8 cellular contexts compared by ENCODE assay signal in genomic region chrX:102712967-102713677, GRCh38. TPM values are rescaled to one million over a fixed set of nuclear protein-coding genes. Genes with fewer than 3 reads are reported as not detected.
DNase-seq lines count a peak whose midpoint lies in the region; ATAC-seq and TF ChIP-seq lines count a peak whose summit lies in the region.

No MANE protein-coding gene starts in this region.

- peak; percentile 88 for ATAC-seq in HCT116
- peak; percentile 79 to 83 for ATAC-seq in gastrocnemius medialis
- no peak for ATAC-seq in GM18519 (IDR thresholded peaks at IDR 0.05; ENCODE audit: low FRiP score, unreplicated experiment)

- H3K27ac ChIP-seq in HCT116 (ENCODE audit: low read depth, low read length) (no peak overlapping the region; the same call in 1 of the 2 replicates), PC-9 (no peak overlapping the region), gastrocnemius medialis (peak overlapping the region; percentile 61 to 77 (median 68))

- CTCF ChIA-PET in HCT116 (lab: Charles Lee) (no interaction called here), PC-9 (lab: Charles Lee) (no interaction called here)

- H3K9me3 Mint-ChIP-seq in CD14-positive monocyte (peaks cover 0 to 18% (median 3%) of the 10 kb centered on the region in 7 donors), chondrocyte (ENCODE audit: low read depth) (peaks cover 10% of the 10 kb centered on the region)

- TF ChIP-seq POLR2A in HCT116 (IDR thresholded peaks at IDR 0.05; ENCODE audit: borderline replicate concordance, extremely low read depth, insufficient read depth, insufficient read length) (no peak), gastrocnemius medialis (IDR thresholded peaks at IDR 0.05) (no peak)

- no peaks in the 10 kb centered on the region for H4K20me1 ChIP-seq in HCT116 (ENCODE audit: insufficient read depth)
- no peaks in the 10 kb centered on the region for H4K20me1 ChIP-seq in PC-9 (ENCODE audit: insufficient read depth)

- H3K79me2 ChIP-seq in HCT116 (ENCODE audit: insufficient read depth, low read length) (no peaks in the 10 kb centered on the region), PC-9 (ENCODE audit: low read depth) (no peaks in the 10 kb centered on the region)

- H3K4me1 Mint-ChIP-seq in CD14-positive monocyte, result peaks cover 7% of the 10 kb centered on the region
- H3K4me1 Mint-ChIP-seq in chondrocyte (ENCODE audit: low read depth), result peaks cover 4% of the 10 kb centered on the region

- H3K36me3 ChIP-seq in HCT116 (ENCODE audit: control insufficient read depth in 1 of 2, insufficient read depth in 2 of 2, low read length in 2 of 2) (no peaks in the 10 kb centered on the region), PC-9 (ENCODE audit: low read depth) (no peaks in the 10 kb centered on the region), gastrocnemius medialis (no peaks in the 10 kb centered on the region)

- H3K4me3 ChIP-seq in HCT116 (replicated peaks in 1 of 2; ENCODE audit: low read depth in 1 of 2, low read length in 2 of 2) (peak overlapping the region; percentile 40 to 56), PC-9 (peak overlapping the region; percentile 65), gastrocnemius medialis (peak overlapping the region; percentile 58 to 69 (median 60))

- H3K9me3 ChIP-seq in HCT116 (ENCODE audit: control insufficient read depth in 1 of 2, insufficient read depth in 1 of 2, low read depth in 1 of 2, low read length in 2 of 2) (no peaks in the 10 kb centered on the region), PC-9 (ENCODE audit: insufficient read depth, low read depth) (no peaks in the 10 kb centered on the region), gastrocnemius medialis (no peaks in the 10 kb centered on the region)

- no peaks in the 10 kb centered on the region for H3K4me1 ChIP-seq in HCT116 (ENCODE audit: control insufficient read depth in 1 of 2, insufficient read depth in 2 of 2, low read length in 2 of 2)
- no peaks in the 10 kb centered on the region for H3K4me1 ChIP-seq in PC-9 (replicated peaks; ENCODE audit: insufficient read depth)
- H3K4me1 ChIP-seq in gastrocnemius medialis, result no peaks in the 10 kb centered on the region

- intact Hi-C loops in CD14-positive monocyte (cut with micrococcal nuclease) (no loop called here), HCT116 (cut with micrococcal nuclease) (no loop called here), PC-9 (cut with micrococcal nuclease; ENCODE audit: unreplicated experiment) (no loop called here), gastrocnemius medialis (cut with DNase I; ENCODE audit: low total_unique reads) (loop anchor here (5.0 to 10.0 kb wide), 2 partner anchors 111 to 198 kb away; partner anchors contain the start of gene TMSB15A)

- RAD21 ChIA-PET in HCT116 (lab: Charles Lee; ENCODE audit: low non-redundant PET in 1 of 2, low total read pairs in 2 of 2, uncharacterized antibody in 2 of 2, unreplicated experiment in 2 of 2), result no interaction called here

- no TSS peak for BruUV-seq in HCT116 (replicated peaks; lab: Mats Ljungman, UMichigan)
- no TSS peak for BruUV-seq in PC-9 (replicated peaks; lab: Mats Ljungman, UMichigan)

- peaks cover 25 to 41% (median 32%) of the 10 kb centered on the region in 3 donors for H3K27me3 Mint-ChIP-seq in CD14-positive monocyte (ENCODE audit: low read depth in 3 of 3)
- no peaks in the 10 kb centered on the region for H3K27me3 Mint-ChIP-seq in chondrocyte (ENCODE audit: low read depth)

- POLR2A ChIA-PET in HCT116 (lab: Charles Lee) (no interaction called here), PC-9 (lab: Charles Lee; ENCODE audit: unreplicated experiment) (no interaction called here)

- H2AFZ ChIP-seq in HCT116 (ENCODE audit: low read depth, low read length, poor library complexity, severe bottlenecking) (no peak overlapping the region), PC-9 (peak overlapping the region; percentile 86)

- peak; percentile 39 for TF ChIP-seq CTCF in CD14-positive monocyte (IDR thresholded peaks at IDR 0.05)
- peak in 2 of 3 experiments; percentile 49 to 51; a peak in 4 of 6 replicates for TF ChIP-seq CTCF in HCT116 (IDR thresholded peaks at IDR 0.05 in 2 of 3, conservative IDR thresholded peaks at IDR 0.05 in 1 of 3; ENCODE audit: borderline replicate concordance in 1 of 3, insufficient read depth in 1 of 3, low read depth in 2 of 3, low read length in 2 of 3)
- TF ChIP-seq CTCF in PC-9 (conservative IDR thresholded peaks at IDR 0.05), result peak; percentile 69
- TF ChIP-seq CTCF in chondrocyte (IDR thresholded peaks at IDR 0.05), result peak; percentile 79
- peak; percentile 20 to 55 (median 44) for TF ChIP-seq CTCF in gastrocnemius medialis (IDR thresholded peaks at IDR 0.05 in 4 of 5, conservative IDR thresholded peaks at IDR 0.05 in 1 of 5)

- no peak for TF ChIP-seq RAD21 in HCT116 (IDR thresholded peaks at IDR 0.05; ENCODE audit: low read depth)

- peak overlapping the region; percentile 73 to 90 for H3K4me3 Mint-ChIP-seq in CD14-positive monocyte
- peak overlapping the region; percentile 82 for H3K4me3 Mint-ChIP-seq in chondrocyte (ENCODE audit: unreplicated experiment)

- no peaks in the 10 kb centered on the region for H3F3A ChIP-seq in PC-9 (ENCODE audit: insufficient read depth, low read depth)

- DNase-seq in CD14-positive monocyte (ENCODE audit: low spot score), result no peak
- DNase-seq in HCT116 (ENCODE audit: low read depth, low spot score), result no peak
- DNase-seq in PC-9, result peak; percentile 31 to 40
- DNase-seq in chondrocyte (ENCODE audit: low spot score), result no peak
- DNase-seq in iris pigment epithelial cell (ENCODE audit: low read depth), result peak; percentile 58
- peak; percentile 9 to 27 for DNase-seq in gastrocnemius medialis
- no peak for DNase-seq in stimulated activated CD4-positive, alpha-beta T cell treated with anti-CD3 and anti-CD28 coated beads, Interleukin-1b, Interleukin-23, amount 100 ng/mL, for 48 hours

- H3K36me3 Mint-ChIP-seq in CD14-positive monocyte (no peaks in the 10 kb centered on the region), chondrocyte (ENCODE audit: low read depth) (no peaks in the 10 kb centered on the region)

- in situ Hi-C loops in gastrocnemius medialis (cut with MboI; ENCODE audit: low sequenced_read_pairs in 4 of 4), result loop anchor here in 1 of 4 donors (25.0 kb wide), 1 partner anchor 99 kb away; no protein-coding TSS in a partner anchor

- H3K9me2 ChIP-seq in HCT116 (ENCODE audit: insufficient read depth), result no peaks in the 10 kb centered on the region
- H3K9me2 ChIP-seq in PC-9 (ENCODE audit: insufficient read depth), result no peaks in the 10 kb centered on the region

- no peaks in the 10 kb centered on the region for H3K27me3 ChIP-seq in HCT116 (ENCODE audit: insufficient read depth, low read length)
- H3K27me3 ChIP-seq in PC-9 (ENCODE audit: insufficient read depth, low read depth), result no peaks in the 10 kb centered on the region
- H3K27me3 ChIP-seq in gastrocnemius medialis, result no peaks in the 10 kb centered on the region

- H3K27ac Mint-ChIP-seq in CD14-positive monocyte, result no peak overlapping the region
- H3K27ac Mint-ChIP-seq in chondrocyte (ENCODE audit: unreplicated experiment), result peak overlapping the region; percentile 65

- peak overlapping the region; percentile 77 for H3K4me2 ChIP-seq in HCT116 (ENCODE audit: low read length)
- peak overlapping the region; percentile 84 for H3K4me2 ChIP-seq in PC-9

- H3K9ac ChIP-seq in HCT116 (ENCODE audit: low read length), result peak overlapping the region; percentile 47; the same call in 1 of the 2 replicates

TF ChIP-seq in HCT116, 20 proteins besides CTCF, POLR2A, EP300 and RAD21:
- TF ChIP-seq REST (IDR thresholded peaks at IDR 0.05; ENCODE audit: low read depth) (no peak), SIN3A (IDR thresholded peaks at IDR 0.05; ENCODE audit: low read depth) (no peak), EGR1 (IDR thresholded peaks at IDR 0.05; ENCODE audit: low read depth) (0 out of 2 replicates have a peak, but pooled peaks have one; percentile 18), MAX (IDR thresholded peaks at IDR 0.05) (no peak), ZNF274 (IDR thresholded peaks at IDR 0.05; ENCODE audit: low read depth, low read length) (no peak)

RNA-seq across cellular contexts. Expression of gene GPRASP2, which starts 0.9 kb away (rescaled TPM):
- under 1 TPM; 0.48 to 0.66 TPM for polyA plus RNA-seq in CD14-positive monocyte
- total RNA-seq in HCT116 (2021; ENCODE audit: unreplicated experiment) (2.1 TPM), PC-9 (2021) (5.3 and 6.2 TPM in 2 replicates), chondrocyte (10.7 to 11.5 TPM (median 11.0 TPM) in 3 replicates), gastrocnemius medialis (1 to 10 TPM in 3 of 4 donors, under 1 TPM in 1; 0.80 to 3.6 (median 2.1) TPM)
- polyA plus RNA-seq in HCT116 (2012), result 1.9 and 2.1 TPM in 2 replicates

RNA-seq across cellular contexts. Expression of gene GPRASP3, which starts 7.4 kb away (rescaled TPM):
- polyA plus RNA-seq in CD14-positive monocyte, result under 1 TPM; 0.03 to 0.04 TPM
- 3.1 TPM for total RNA-seq in HCT116 (2021; ENCODE audit: unreplicated experiment)
- 0.55 and 0.81 TPM in 2 replicates for polyA plus RNA-seq in HCT116 (2012)
- total RNA-seq in PC-9 (2021), result 3.5 and 5.3 TPM in 2 replicates
- total RNA-seq in chondrocyte, result 2.5 to 3.8 TPM (median 3.2 TPM) in 3 replicates
- 1 to 10 TPM; 1.4 to 3.4 (median 2.7) TPM for total RNA-seq in gastrocnemius medialis

Comparison
In these comparisons a context has a peak if more than half of its experiments do, and no peak if none do; other contexts are left out.
1. DNase-seq: peak in PC-9 (2 of 2), iris pigment epithelial cell (single experiment) and gastrocnemius medialis (2 of 2); none in CD14-positive monocyte (single experiment), HCT116 (single experiment), chondrocyte (single experiment) and stimulated activated CD4-positive, alpha-beta T cell treated with anti-CD3 and anti-CD28 coated beads, Interleukin-1b, Interleukin-23, amount 100 ng/mL, for 48 hours (single experiment).
2. H3K27ac ChIP-seq: peak in gastrocnemius medialis (4 of 4); none in HCT116 (single experiment) and PC-9 (single experiment).
3. Peak in every context shown above with its lines, with median percentiles within 50 percentile points of each other: CTCF ChIP-seq and H3K4me3 ChIP-seq.